In genomic region chr16:30777591-30778297, GRCh38 we compare ENCODE assay signal across 14 cellular contexts. TPM values are rescaled to one million over a fixed set of nuclear protein-coding genes. Genes with fewer than 3 reads are reported as not detected.
DNase-seq lines count a peak whose midpoint lies in the region; ATAC-seq and TF ChIP-seq lines count a peak whose summit lies in the region.
"Had no signal": no experiment of that assay in that cellular context is flagged by ENCODE, and none has a peak within 500 bp of the region (broad histone marks: within the 10 kb centered on the region; RNA-seq: fewer than 3 reads in every experiment).

No MANE protein-coding gene starts in this region.

- no peak for TF ChIP-seq POLR2A in ovary (IDR thresholded peaks at IDR 0.05)

- H3K27me3 ChIP-seq in ACC112 (ENCODE audit: insufficient read depth, low read length): no peaks in the 10 kb centered on the region
- no peaks in the 10 kb centered on the region for H3K27me3 ChIP-seq in ovary

- peaks cover 8% of the 10 kb centered on the region; the same call in 1 of the 2 replicates for H3K36me3 ChIP-seq in ACC112 (ENCODE audit: insufficient read depth, low read length)
- no peaks in the 10 kb centered on the region for H3K36me3 ChIP-seq in ovary

- no peaks in the 10 kb centered on the region for H3K9me3 Mint-ChIP-seq in activated T-helper 17 cell treated with anti-CD3 and anti-CD28 coated beads, Interleukin-2, amount 50 U/mL, for 72 hours
- H3K9me3 Mint-ChIP-seq: memory B cell had no signal

- DNase-seq in Daoy (ENCODE audit: low read depth) (peak; percentile 39), myocyte (ENCODE audit: low read depth) (peak; percentile 85), RKO (ENCODE audit: low spot score) (no peak), ovary (no peak), GM13977 (ENCODE audit: low spot score) (no peak)
- DNase-seq: activated CD4-positive, alpha-beta T cell treated with anti-CD3 and anti-CD28 coated beads for 4 hours; amygdala; hypothalamus; NCI-H510A had no signal

- H3K27me3 Mint-ChIP-seq in activated T-helper 17 cell treated with anti-CD3 and anti-CD28 coated beads, Interleukin-2, amount 50 U/mL, for 72 hours: peaks cover 6% of the 10 kb centered on the region

- intact Hi-C loops in ovary (cut with DNase I): no loop called here

- peaks cover 24% of the 10 kb centered on the region for H3K36me3 Mint-ChIP-seq in activated T-helper 17 cell treated with anti-CD3 and anti-CD28 coated beads, Interleukin-2, amount 50 U/mL, for 72 hours (ENCODE audit: low read depth)

- H3K4me3 ChIP-seq in ACC112 (ENCODE audit: low read depth, low read length): no peak overlapping the region
- no peak overlapping the region for H3K4me3 ChIP-seq in ovary

- H3K27ac Mint-ChIP-seq in activated T-helper 17 cell treated with anti-CD3 and anti-CD28 coated beads, Interleukin-2, amount 50 U/mL, for 72 hours: peak overlapping the region; percentile 22
- H3K27ac Mint-ChIP-seq: memory B cell had no signal

- peak overlapping the region; percentile 76 for H3K4me3 Mint-ChIP-seq in activated T-helper 17 cell treated with anti-CD3 and anti-CD28 coated beads, Interleukin-2, amount 50 U/mL, for 72 hours

- TF ChIP-seq EP300 in ovary (IDR thresholded peaks at IDR 0.05): no peak

- in situ Hi-C loops in GM13977 (cut with MboI; ENCODE audit: low pct_unique_long_range_greater_than_20kb, low sequenced_read_pairs, unreplicated experiment): no loop called here

- no peaks in the 10 kb centered on the region for H3K9me3 ChIP-seq in ovary

- H2AFZ ChIP-seq in ACC112 (ENCODE audit: low read length, unreplicated experiment): no peak overlapping the region

- no peak for TF ChIP-seq CTCF in ovary (IDR thresholded peaks at IDR 0.05)
- TF ChIP-seq CTCF in GM13977 (IDR thresholded peaks at IDR 0.05; ENCODE audit: extremely low read depth, insufficient read depth, missing control alignments): no peak

- H3K4me1 Mint-ChIP-seq in activated T-helper 17 cell treated with anti-CD3 and anti-CD28 coated beads, Interleukin-2, amount 50 U/mL, for 72 hours: peaks cover 13% of the 10 kb centered on the region

- H3K27ac ChIP-seq in ACC112 (ENCODE audit: low read depth, low read length): peak overlapping the region; percentile 39; the same call in 1 of the 2 replicates
- H3K27ac ChIP-seq in ovary: peak overlapping the region in 1 of 2 donors; percentile 7

- ATAC-seq in activated T-helper 17 cell treated with anti-CD3 and anti-CD28 coated beads, Interleukin-2, amount 50 U/mL, for 72 hours (replicated peaks): no peak
- ATAC-seq in HG02798 (IDR thresholded peaks at IDR 0.05; ENCODE audit: poor library complexity, unreplicated experiment): no peak
- ATAC-seq: Right ventricle myocardium inferior had no signal

- peaks cover 2% of the 10 kb centered on the region for H3K79me2 ChIP-seq in ACC112 (ENCODE audit: control insufficient read depth, insufficient read depth, low read length, unreplicated experiment)

- whole genome bisulfite sequencing in ovary, 3 donors: 85 to 87% (median 87%) methylated on average over 7 of the region's 7 CpGs

- H3K4me1 ChIP-seq in ACC112 (ENCODE audit: control insufficient read depth, insufficient read depth, low read length, unreplicated experiment): peaks cover 20% of the 10 kb centered on the region
- peaks cover 7% of the 10 kb centered on the region for H3K4me1 ChIP-seq in ovary (ENCODE audit: insufficient read depth)

RNA-seq across cellular contexts. Expression of gene ZNF629, which starts 9.3 kb away (rescaled TPM):
- total RNA-seq in Daoy (2014; rRNA removed; shearing (Covaris generic)): 5.0 and 6.5 TPM in 2 replicates
- under 1 TPM; 0.28 to 0.48 TPM for total RNA-seq in activated T-helper 17 cell treated with anti-CD3 and anti-CD28 coated beads, Interleukin-2, amount 50 U/mL, for 72 hours
- 24.3 and 28.7 TPM in 2 replicates for total RNA-seq in myocyte
- polyA plus RNA-seq in myocyte (2012): 15.4 TPM
- 10 to 100 TPM in 6 of 7 donors, 1 to 10 TPM in 1; 9.4 to 26.3 (median 21.9) TPM for total RNA-seq in ovary
- 10 to 100 TPM in 1 of 2 donors, 1 to 10 TPM in 1; 8.2 to 12.4 TPM for polyA plus RNA-seq in ovary

RNA-seq across cellular contexts. Expression of gene RNF40, which starts 15.6 kb away (rescaled TPM):
- total RNA-seq in Daoy (2014; rRNA removed; shearing (Covaris generic)): 57.8 and 58.9 TPM in 2 replicates
- 10 to 100 TPM; 90.7 to 95.1 TPM for total RNA-seq in activated T-helper 17 cell treated with anti-CD3 and anti-CD28 coated beads, Interleukin-2, amount 50 U/mL, for 72 hours
- total RNA-seq in myocyte (67.8 and 69.5 TPM in 2 replicates), ovary (100 to 1,000 TPM in 3 of 7 donors, 10 to 100 TPM in 4; 74.4 to 143 (median 94.3) TPM)
- polyA plus RNA-seq in myocyte (2012): 67.5 TPM
- polyA plus RNA-seq in ovary: 100 to 1,000 TPM in 1 of 2 donors, 10 to 100 TPM in 1; 67.2 to 110 TPM

RNA-seq across cellular contexts. Expression of gene CFAP119, which starts 15.9 kb away (rescaled TPM):
- total RNA-seq in Daoy (2014; rRNA removed; shearing (Covaris generic)): 0.91 and 5.2 TPM in 2 replicates
- total RNA-seq in activated T-helper 17 cell treated with anti-CD3 and anti-CD28 coated beads, Interleukin-2, amount 50 U/mL, for 72 hours: 1 to 10 TPM; 2.9 TPM
- total RNA-seq in myocyte (3.9 and 4.1 TPM in 2 replicates), ovary (10 to 100 TPM in 1 of 7 donors, 1 to 10 TPM in 6; 1.2 to 27.0 (median 5.1) TPM)
- polyA plus RNA-seq in myocyte (2012): 5.4 TPM
- 1 to 10 TPM; 2.1 to 4.6 TPM for polyA plus RNA-seq in ovary

RNA-seq across cellular contexts. Expression of gene PHKG2, which starts 29.5 kb away (rescaled TPM):
- total RNA-seq in Daoy (2014; rRNA removed; shearing (Covaris generic)): 16.5 and 24.5 TPM in 2 replicates
- total RNA-seq in activated T-helper 17 cell treated with anti-CD3 and anti-CD28 coated beads, Interleukin-2, amount 50 U/mL, for 72 hours: 10 to 100 TPM; 30.0 to 43.3 TPM
- total RNA-seq in myocyte (34.4 and 42.1 TPM in 2 replicates), ovary (10 to 100 TPM; 14.2 to 41.6 (median 21.0) TPM)
- 33.1 TPM for polyA plus RNA-seq in myocyte (2012)
- polyA plus RNA-seq in ovary: 10 to 100 TPM; 13.1 to 20.6 TPM

Comparison
In these comparisons a context has a peak if more than half of its experiments do, and no peak if none do; other contexts are left out.
1. DNase-seq: peak in Daoy (single experiment) and myocyte (single experiment); none in RKO (single experiment), ovary (0 of 5) and GM13977 (single experiment).